ENCODE assay signal across 25 cellular contexts in genomic region chr1:196001188-196001587, GRCh38.
"Had no signal": no experiment of that assay in that cellular context is flagged by ENCODE, and none has a peak within 500 bp of the region (broad histone marks: within the 10 kb centered on the region; RNA-seq: fewer than 3 reads in every experiment).

No MANE protein-coding gene starts in this region.

- H3K27ac ChIP-seq: colonic mucosa, gastroesophageal sphincter, heart left ventricle, hepatocyte, left lung, prostate gland, right atrium auricular region, sigmoid colon, spleen, thoracic aorta, tibial nerve, upper lobe of left lung had no signal

- H3K27ac Mint-ChIP-seq: dendritic cell treated with granulocyte-macrophage colony-stimulating factor and Interleukin-4, amounts not matched to agents 40 ng/mL and 50 ng/mL, for 4 days; endodermal cell; naive thymus-derived CD8-positive, alpha-beta T cell; nephron progenitor cell; stimulated activated memory B cell treated with anti-CD40 and anti-IgM and Interleukin-4, amounts not matched to agents 10 μg/mL and 1 μg/mL and 100 μg/mL, for 72 hours; stimulated activated naive CD8-positive, alpha-beta T cell treated with anti-CD3 and anti-CD28 coated beads, Interleukin-15, Interleukin-2, amounts not matched to agents 100 ng/mL and 50 ng/mL, for 24 hours had no signal

- H3K36me3 Mint-ChIP-seq: naive thymus-derived CD8-positive, alpha-beta T cell; stimulated activated memory B cell treated with anti-CD40 and anti-IgM and Interleukin-4, amounts not matched to agents 10 μg/mL and 1 μg/mL and 100 μg/mL, for 72 hours had no signal

- H3K4me1 Mint-ChIP-seq: naive thymus-derived CD8-positive, alpha-beta T cell; nephron progenitor cell; stimulated activated memory B cell treated with anti-CD40 and anti-IgM and Interleukin-4, amounts not matched to agents 10 μg/mL and 1 μg/mL and 100 μg/mL, for 72 hours had no signal

- ATAC-seq: gastroesophageal sphincter; heart left ventricle; left cardiac atrium; left lung; naive thymus-derived CD8-positive, alpha-beta T cell; stimulated activated memory B cell treated with anti-CD40 and anti-IgM and Interleukin-4, amounts not matched to agents 10 μg/mL and 1 μg/mL and 100 μg/mL, for 72 hours had no signal

- H3K4me1 ChIP-seq: colonic mucosa, gastroesophageal sphincter, heart left ventricle, left lung, prostate gland, right atrium auricular region, sigmoid colon, spleen, tibial nerve, upper lobe of left lung had no signal

- FAIRE-seq: urothelium cell line had no signal

- H2AFZ ChIP-seq: hepatocyte had no signal

- H3K4me2 ChIP-seq: hepatocyte had no signal

- H3K9me3 ChIP-seq: colonic mucosa, gastroesophageal sphincter, heart left ventricle, left lung, prostate gland, right atrium auricular region, sigmoid colon, thoracic aorta, tibial nerve, upper lobe of left lung had no signal

- H3K4me3 ChIP-seq: colonic mucosa, gastroesophageal sphincter, heart left ventricle, hepatocyte, left lung, prostate gland, right atrium auricular region, sigmoid colon, spleen, thoracic aorta, tibial nerve, upper lobe of left lung had no signal

- H3K9me3 Mint-ChIP-seq: nephron progenitor cell; stimulated activated naive CD8-positive, alpha-beta T cell treated with anti-CD3 and anti-CD28 coated beads, Interleukin-15, Interleukin-2, amounts not matched to agents 100 ng/mL and 50 ng/mL, for 24 hours had no signal

- DNase-seq: colonic mucosa; effector CD8-positive, alpha-beta T cell; endodermal cell; erythroblast; foreskin fibroblast; heart left ventricle; left cardiac atrium; left lung; naive thymus-derived CD8-positive, alpha-beta T cell; nephron progenitor cell; nucleus accumbens; sigmoid colon; spleen; stimulated activated CD4-positive, alpha-beta T cell treated with anti-CD3 and anti-CD28 coated beads, Interleukin-4, amount 100 ng/mL, for 4 hours; upper lobe of left lung had no signal

- H3K4me3 Mint-ChIP-seq: dendritic cell treated with granulocyte-macrophage colony-stimulating factor and Interleukin-4, amounts not matched to agents 40 ng/mL and 50 ng/mL, for 4 days; endodermal cell; naive thymus-derived CD8-positive, alpha-beta T cell; nephron progenitor cell; stimulated activated memory B cell treated with anti-CD40 and anti-IgM and Interleukin-4, amounts not matched to agents 10 μg/mL and 1 μg/mL and 100 μg/mL, for 72 hours; stimulated activated naive CD8-positive, alpha-beta T cell treated with anti-CD3 and anti-CD28 coated beads, Interleukin-15, Interleukin-2, amounts not matched to agents 100 ng/mL and 50 ng/mL, for 24 hours had no signal

- H3K27me3 Mint-ChIP-seq: dendritic cell treated with granulocyte-macrophage colony-stimulating factor and Interleukin-4, amounts not matched to agents 40 ng/mL and 50 ng/mL, for 4 days; naive thymus-derived CD8-positive, alpha-beta T cell; stimulated activated memory B cell treated with anti-CD40 and anti-IgM and Interleukin-4, amounts not matched to agents 10 μg/mL and 1 μg/mL and 100 μg/mL, for 72 hours; stimulated activated naive CD8-positive, alpha-beta T cell treated with anti-CD3 and anti-CD28 coated beads, Interleukin-15, Interleukin-2, amounts not matched to agents 100 ng/mL and 50 ng/mL, for 24 hours had no signal

- H3K27me3 ChIP-seq: colonic mucosa, gastroesophageal sphincter, heart left ventricle, hepatocyte, left lung, right atrium auricular region, sigmoid colon, spleen, tibial nerve, upper lobe of left lung had no signal

- H3K36me3 ChIP-seq: colonic mucosa, gastroesophageal sphincter, heart left ventricle, left lung, prostate gland, right atrium auricular region, sigmoid colon, spleen, thoracic aorta, tibial nerve, upper lobe of left lung had no signal

- H3K79me2 ChIP-seq: hepatocyte had no signal
